ENCODE assay signal across 13 cellular contexts in the genomic region with DNA sequence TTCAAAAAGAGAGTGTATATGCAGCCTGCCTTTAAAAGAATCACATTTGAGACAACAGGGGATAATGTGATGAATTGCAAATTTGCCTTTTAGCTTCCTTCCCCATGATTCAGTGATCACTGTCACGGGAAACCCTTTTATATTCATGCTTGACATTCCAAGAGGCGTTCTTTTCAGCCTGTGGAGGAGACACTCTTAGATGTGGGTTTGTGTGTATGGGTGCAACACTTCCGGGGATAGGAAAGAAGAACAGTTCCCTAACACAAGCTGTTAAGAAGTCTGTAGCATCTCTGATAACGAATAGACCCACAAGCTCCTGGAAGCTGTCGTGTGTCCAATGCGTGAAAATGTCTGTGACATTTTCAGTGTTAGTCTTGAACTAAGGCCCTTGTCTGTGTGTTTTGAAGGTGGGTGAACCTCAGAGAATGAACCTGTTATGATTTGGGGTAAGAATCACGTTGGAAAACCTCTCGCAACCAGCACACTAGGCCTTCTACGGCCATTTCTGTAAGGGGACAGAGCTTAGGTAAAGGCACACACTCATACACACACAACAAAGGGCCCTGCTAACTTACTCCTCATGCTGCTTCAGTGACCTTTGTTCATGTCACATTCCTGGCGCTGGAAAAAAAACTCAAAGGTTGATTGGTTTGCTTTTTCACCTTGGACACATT.
DNase-seq lines count a peak whose midpoint lies in the region; ATAC-seq and TF ChIP-seq lines count a peak whose summit lies in the region.
"Had no signal": no experiment of that assay in that cellular context is flagged by ENCODE, and none has a peak within 500 bp of the region (broad histone marks: within the 10 kb centered on the region; RNA-seq: fewer than 3 reads in every experiment).

No MANE protein-coding gene starts in this region.

- H3K9me3 ChIP-seq in NT2/D1 (ENCODE audit: insufficient read depth, low read length) = no peaks in the 10 kb centered on the region
- H3K9me3 ChIP-seq: vagina had no signal

- H3K27me3 Mint-ChIP-seq in nephron progenitor cell (ENCODE audit: low read depth, poor library complexity) = peaks cover 7% of the 10 kb centered on the region
- no peaks in the 10 kb centered on the region for H3K27me3 Mint-ChIP-seq in activated CD8-positive, alpha-beta memory T cell treated with anti-CD3 and anti-CD28 coated beads, Interleukin-2, amount 10 ng/mL, durations not matched to agents 7 days and 5 days
- H3K27me3 Mint-ChIP-seq: T-cell had no signal

- TF ChIP-seq CTCF in fibroblast of the aortic adventitia (IDR thresholded peaks at IDR 0.05; ENCODE audit: insufficient read depth, low read length) = no peak
- no peak for TF ChIP-seq CTCF in nephron progenitor cell (IDR thresholded peaks at IDR 0.05)

- H3K36me3 Mint-ChIP-seq in nephron progenitor cell (ENCODE audit: low read depth) = no peaks in the 10 kb centered on the region
- H3K36me3 Mint-ChIP-seq in activated CD8-positive, alpha-beta memory T cell treated with anti-CD3 and anti-CD28 coated beads, Interleukin-2, amount 10 ng/mL, durations not matched to agents 7 days and 5 days = no peaks in the 10 kb centered on the region

- H3K4me3 Mint-ChIP-seq in nephron progenitor cell = no peak overlapping the region
- H3K4me3 Mint-ChIP-seq in activated CD8-positive, alpha-beta memory T cell treated with anti-CD3 and anti-CD28 coated beads, Interleukin-2, amount 10 ng/mL, durations not matched to agents 7 days and 5 days = no peak overlapping the region
- H3K4me3 Mint-ChIP-seq: T-cell had no signal

- H3K9ac ChIP-seq in NT2/D1 (ENCODE audit: insufficient read length, low read depth) = no peak overlapping the region

- no peaks in the 10 kb centered on the region for H3K27me3 ChIP-seq in NT2/D1 (ENCODE audit: insufficient read depth, insufficient read length)
- H3K27me3 ChIP-seq: vagina had no signal

- H3K4me1 Mint-ChIP-seq in nephron progenitor cell = peaks cover 36% of the 10 kb centered on the region
- H3K4me1 Mint-ChIP-seq in activated CD8-positive, alpha-beta memory T cell treated with anti-CD3 and anti-CD28 coated beads, Interleukin-2, amount 10 ng/mL, durations not matched to agents 7 days and 5 days = peaks cover 14% of the 10 kb centered on the region

- H3K27ac Mint-ChIP-seq in nephron progenitor cell = peak overlapping the region; percentile 66
- no peak overlapping the region for H3K27ac Mint-ChIP-seq in activated CD8-positive, alpha-beta memory T cell treated with anti-CD3 and anti-CD28 coated beads, Interleukin-2, amount 10 ng/mL, durations not matched to agents 7 days and 5 days
- H3K27ac Mint-ChIP-seq: T-cell had no signal

- H3K9me3 Mint-ChIP-seq in nephron progenitor cell = no peaks in the 10 kb centered on the region
- no peaks in the 10 kb centered on the region for H3K9me3 Mint-ChIP-seq in activated CD8-positive, alpha-beta memory T cell treated with anti-CD3 and anti-CD28 coated beads, Interleukin-2, amount 10 ng/mL, durations not matched to agents 7 days and 5 days (ENCODE audit: low read depth)
- H3K9me3 Mint-ChIP-seq: T-cell had no signal

- ATAC-seq in activated CD8-positive, alpha-beta memory T cell treated with anti-CD3 and anti-CD28 coated beads, Interleukin-2, amount 10 ng/mL, durations not matched to agents 7 days and 5 days = no peak
- ATAC-seq in GM19023 (IDR thresholded peaks at IDR 0.05; ENCODE audit: unreplicated experiment) = no peak
- ATAC-seq: T-cell had no signal

- no peaks in the 10 kb centered on the region for H3K36me3 ChIP-seq in NT2/D1 (ENCODE audit: insufficient read depth, insufficient read length, low read length)

- DNase-seq in COLO829 (ENCODE audit: low spot score) (peak; percentile 62), NT2/D1 (ENCODE audit: low read depth, low spot score) (peak; percentile 64), fibroblast of the aortic adventitia (ENCODE audit: low read depth) (peak; percentile 2), nephron progenitor cell (no peak), NCI-H1930 (lab: John Stamatoyannopoulos, UW) (no peak), cerebellar cortex (ENCODE audit: low spot score) (no peak)
- DNase-seq in activated CD8-positive, alpha-beta memory T cell treated with anti-CD3 and anti-CD28 coated beads, Interleukin-2, amount 10 ng/mL, durations not matched to agents 7 days and 5 days = no peak
- DNase-seq: activated CD4-positive, alpha-beta T cell treated with anti-CD3 and anti-CD28 coated beads, Interleukin-2, amount 50 U/mL, for 4 hours; activated naive CD4-positive, alpha-beta T cell treated with anti-CD3 and anti-CD28 coated beads, Interleukin-2, amount 50 U/mL, for 16 hours; NCI-H2029; T-cell had no signal

- H3K4me3 ChIP-seq in NT2/D1 (ENCODE audit: insufficient read length, low read depth) (no peak overlapping the region), fibroblast of the aortic adventitia (ENCODE audit: low read depth, low read length) (no peak overlapping the region)
- H3K4me3 ChIP-seq: vagina had no signal

- H3K4me1 ChIP-seq in NT2/D1 (ENCODE audit: insufficient read depth, insufficient read length) = peaks cover 12% of the 10 kb centered on the region
- H3K4me1 ChIP-seq: vagina had no signal

- CTCF ChIA-PET in activated CD8-positive, alpha-beta memory T cell treated with anti-CD3 and anti-CD28 coated beads, Interleukin-2, amount 10 ng/mL, durations not matched to agents 7 days and 5 days (lab: Charles Lee) = no interaction called here

Comparison
In these comparisons a context has a peak if more than half of its experiments do, and no peak if none do; other contexts are left out.
1. DNase-seq: peak in COLO829 (single experiment), NT2/D1 (single experiment) and fibroblast of the aortic adventitia (single experiment); none in nephron progenitor cell (single experiment), activated CD8-positive, alpha-beta memory T cell treated with anti-CD3 and anti-CD28 coated beads, Interleukin-2, amount 10 ng/mL, durations not matched to agents 7 days and 5 days (single experiment), NCI-H1930 (0 of 2) and cerebellar cortex (single experiment).